ENCODE assay signal across 7 cellular contexts in genomic region chr18:26524002-26524401, GRCh38.
"Had no signal": no experiment of that assay in that cellular context is flagged by ENCODE, and none has a peak within 500 bp of the region (broad histone marks: within the 10 kb centered on the region; RNA-seq: fewer than 3 reads in every experiment).

No MANE protein-coding gene starts in this region.

- DNase-seq: H7, KBM-7 had no signal

- H3K36me3 Mint-ChIP-seq: IgD-negative memory B cell had no signal

- H3K9me3 ChIP-seq: HAP-1 had no signal

- H3K4me2 ChIP-seq: GM23338 had no signal

- H3K27ac Mint-ChIP-seq: GM23338, IgD-negative memory B cell had no signal

- H3K4me3 ChIP-seq: GM23338, HAP-1 had no signal

- H3K36me3 ChIP-seq: HAP-1 had no signal

- H2AFZ ChIP-seq: GM23338 had no signal

- FAIRE-seq: HepG2 had no signal

- H3K9me3 Mint-ChIP-seq: GM23338, IgD-negative memory B cell had no signal

- H3K27me3 Mint-ChIP-seq: IgD-negative memory B cell had no signal

- H3K27ac ChIP-seq: HL-60 had no signal

- H3K4me3 Mint-ChIP-seq: GM23338, IgD-negative memory B cell had no signal
